ENCODE assay signal across 25 cellular contexts in genomic region chr11:75185866-75186265, GRCh38. TPM values are rescaled to one million over a fixed set of nuclear protein-coding genes. Genes with fewer than 3 reads are reported as not detected.
"Had no signal": no experiment of that assay in that cellular context is flagged by ENCODE, and none has a peak within 500 bp of the region (broad histone marks: within the 10 kb centered on the region; RNA-seq: fewer than 3 reads in every experiment).

No MANE protein-coding gene starts in this region.

- H3K27ac ChIP-seq: coronary artery, epithelial cell of prostate, esophagus squamous epithelium, gastrocnemius medialis had no signal

- H3K9me3 ChIP-seq: esophagus squamous epithelium, gastrocnemius medialis, heart right ventricle, left lung, lower lobe of right lung had no signal

- H3K4me3 ChIP-seq: coronary artery, esophagus squamous epithelium, gastrocnemius medialis, heart right ventricle, left lung, lower lobe of right lung had no signal

- H3K36me3 Mint-ChIP-seq: naive thymus-derived CD4-positive, alpha-beta T cell had no signal

- H3K9me3 Mint-ChIP-seq: effector memory CD8-positive, alpha-beta T cell; endodermal cell had no signal

- H3K27me3 ChIP-seq: esophagus squamous epithelium, gastrocnemius medialis, heart right ventricle, left lung had no signal

- ATAC-seq: effector memory CD8-positive, alpha-beta T cell; esophagus mucosa; gastrocnemius medialis; heart right ventricle; left cardiac atrium; left lung; left ventricle myocardium superior; lower lobe of right lung; naive thymus-derived CD4-positive, alpha-beta T cell had no signal

- H3K36me3 ChIP-seq: gastrocnemius medialis had no signal

- H3K27ac Mint-ChIP-seq: effector memory CD8-positive, alpha-beta T cell; endodermal cell; naive thymus-derived CD4-positive, alpha-beta T cell had no signal

- DNase-seq: effector CD8-positive, alpha-beta T cell; effector memory CD8-positive, alpha-beta T cell; endodermal cell; erythroblast; esophagus squamous epithelium; foreskin fibroblast; foreskin melanocyte; gastrocnemius medialis; glutamatergic neuron; head of caudate nucleus; heart right ventricle; hippocampal formation; left cardiac atrium; left lung; left ventricle myocardium superior; lower lobe of right lung; mesenchymal stem cell; midbrain; naive thymus-derived CD4-positive, alpha-beta T cell had no signal

- H3K4me3 Mint-ChIP-seq: effector memory CD8-positive, alpha-beta T cell; endodermal cell; naive thymus-derived CD4-positive, alpha-beta T cell had no signal

RNA-seq across cellular contexts. Expression of gene SLCO2B1, which starts 35.0 kb away (rescaled TPM):
- total RNA-seq: mononuclear cell had no signal
- polyA plus RNA-seq: keratinocyte; naive thymus-derived CD4-positive, alpha-beta T cell had no signal

RNA-seq across cellular contexts. Expression of gene TPBGL, which starts 54.7 kb away (rescaled TPM):
- total RNA-seq: esophagus mucosa, gastrocnemius medialis, left ventricle myocardium superior, lung microvascular endothelial cell had no signal
- polyA plus RNA-seq: keratinocyte had no signal
